Comparison of ENCODE assay signal across 21 cellular contexts in the genomic region with DNA sequence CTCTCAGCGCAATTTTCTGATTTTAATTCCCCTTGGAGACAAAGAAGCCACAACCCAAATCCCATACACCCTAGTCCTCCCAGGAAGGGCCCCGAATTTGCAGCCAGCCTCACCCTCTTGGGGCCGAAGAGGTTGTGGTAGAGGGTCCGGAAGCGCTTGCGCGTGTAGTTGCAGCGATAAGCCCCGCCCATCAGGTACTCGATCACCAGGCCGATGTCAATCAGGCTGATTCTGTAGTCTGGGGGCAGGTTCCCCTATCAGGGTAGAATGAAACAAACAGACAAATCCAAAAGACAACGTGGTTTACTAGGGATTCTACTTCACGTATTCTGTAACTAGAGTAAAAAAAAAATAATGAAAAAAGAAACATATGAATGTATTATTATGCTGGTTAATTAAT.
"Had no signal": no experiment of that assay in that cellular context is flagged by ENCODE, and none has a peak within 500 bp of the region (broad histone marks: within the 10 kb centered on the region; RNA-seq: fewer than 3 reads in every experiment).

No MANE protein-coding gene starts in this region.

- ATAC-seq: activated CD4-positive, CD25-positive, alpha-beta regulatory T cell treated with anti-CD3 and anti-CD28 coated beads, Interleukin-2, amount 50 U/mL, for 24 hours; left lung; right cardiac atrium; T-helper 17 cell had no signal

- H3K9me3 ChIP-seq: left lung, stomach, suprapubic skin, transverse colon had no signal

- H3K27ac ChIP-seq: left lung, parathyroid adenoma, stomach, suprapubic skin, transverse colon had no signal

- DNase-seq: activated CD4-positive, alpha-beta T cell treated with anti-CD3 and anti-CD28 coated beads, Interleukin-2, amount 50 U/mL, for 1 hour; activated naive CD4-positive, alpha-beta T cell treated with anti-CD3 and anti-CD28 coated beads, Interleukin-2, amount 10 ng/mL, durations not matched to agents 7 days and 5 days; activated T-cell treated with anti-CD3 and anti-CD28 coated beads, Interleukin-2, amount 50 U/mL, for 48 hours; aorta; effector CD4-positive, alpha-beta T cell; erythroblast; foreskin fibroblast; kidney glomerular epithelial cell; naive B cell; nucleus accumbens; right cardiac atrium; stomach; T-helper 17 cell; transverse colon had no signal

- H3K4me3 Mint-ChIP-seq: activated naive CD4-positive, alpha-beta T cell treated with anti-CD3 and anti-CD28 coated beads, Interleukin-2, amount 10 ng/mL, durations not matched to agents 7 days and 5 days; brain; dendritic cell treated with granulocyte-macrophage colony-stimulating factor and Interleukin-4, amounts not matched to agents 40 ng/mL and 50 ng/mL, for 4 days; naive B cell; T-helper 17 cell had no signal

- H3K4me3 ChIP-seq: left lung, lung, stomach, suprapubic skin, transverse colon had no signal

- H3K27ac Mint-ChIP-seq: activated naive CD4-positive, alpha-beta T cell treated with anti-CD3 and anti-CD28 coated beads, Interleukin-2, amount 10 ng/mL, durations not matched to agents 7 days and 5 days; brain; dendritic cell treated with granulocyte-macrophage colony-stimulating factor and Interleukin-4, amounts not matched to agents 40 ng/mL and 50 ng/mL, for 4 days; naive B cell; T-helper 17 cell had no signal

- H3K36me3 ChIP-seq: left lung, stomach, suprapubic skin, transverse colon had no signal

- H3K27me3 Mint-ChIP-seq: brain; dendritic cell treated with granulocyte-macrophage colony-stimulating factor and Interleukin-4, amounts not matched to agents 40 ng/mL and 50 ng/mL, for 4 days had no signal

- H3K27me3 ChIP-seq: left lung, stomach, suprapubic skin, transverse colon had no signal

- H3K36me3 Mint-ChIP-seq: activated naive CD4-positive, alpha-beta T cell treated with anti-CD3 and anti-CD28 coated beads, Interleukin-2, amount 10 ng/mL, durations not matched to agents 7 days and 5 days; naive B cell had no signal

- H3K9me3 Mint-ChIP-seq: activated naive CD4-positive, alpha-beta T cell treated with anti-CD3 and anti-CD28 coated beads, Interleukin-2, amount 10 ng/mL, durations not matched to agents 7 days and 5 days; brain; dendritic cell treated with granulocyte-macrophage colony-stimulating factor and Interleukin-4, amounts not matched to agents 40 ng/mL and 50 ng/mL, for 4 days; naive B cell had no signal

- H3K4me1 Mint-ChIP-seq: brain, naive B cell, T-helper 17 cell had no signal
